Comparison of ENCODE assay signal across 33 cellular contexts in genomic region chrX:125096870-125097269, GRCh38.
"Had no signal": no experiment of that assay in that cellular context is flagged by ENCODE, and none has a peak within 500 bp of the region (broad histone marks: within the 10 kb centered on the region; RNA-seq: fewer than 3 reads in every experiment).

No MANE protein-coding gene starts in this region.

- DNase-seq: activated effector memory CD4-positive, alpha-beta T cell treated with anti-CD3 and anti-CD28 coated beads, Interleukin-2, amount 50 U/mL, for 16 hours; activated effector memory CD4-positive, alpha-beta T cell treated with Interleukin-2 at 50 U/mL for 16 hours; activated gamma-delta T cell; activated gamma-delta T cell treated with Interleukin-2 at 50 U/mL for 16 hours; activated naive CD4-positive, alpha-beta T cell; activated naive CD4-positive, alpha-beta T cell treated with anti-CD3 and anti-CD28 coated beads for 36 hours; activated naive CD4-positive, alpha-beta T cell treated with anti-CD3 and anti-CD28 coated beads, Interleukin-2, amount 10 ng/mL, durations not matched to agents 7 days and 5 days; activated naive CD4-positive, alpha-beta T cell treated with anti-CD3 and anti-CD28 coated beads, Interleukin-2, amount 50 U/mL, for 16 hours; activated naive CD4-positive, alpha-beta T cell treated with Interleukin-2 at 50 U/mL for 16 hours; activated naive CD8-positive, alpha-beta T cell treated with anti-CD3 and anti-CD28 coated beads for 36 hours; activated naive CD8-positive, alpha-beta T cell treated with anti-CD3 and anti-CD28 coated beads, Interleukin-2, amount 10 ng/mL, durations not matched to agents 7 days and 5 days; activated naive CD8-positive, alpha-beta T cell treated with anti-CD3 and anti-CD28 coated beads, Interleukin-2, amount 50 U/mL, for 24 hours; activated T-cell treated with anti-CD3 and anti-CD28 coated beads, Interleukin-2, amount 50 U/mL, for 1 hour; activated T-cell treated with anti-CD3 and anti-CD28 coated beads, Interleukin-2, amount 50 U/mL, for 24 hours; activated T-cell treated with anti-CD3 and anti-CD28 coated beads, Interleukin-2, amount 50 U/mL, for 4 hours; activated T-cell treated with anti-CD3 and anti-CD28 coated beads, Interleukin-2, amount 50 U/mL, for 48 hours; activated T-cell treated with anti-CD3 and anti-CD28 coated beads, Interleukin-2, amount 50 U/mL, for 72 hours; adrenal gland; amniotic stem cell; amygdala; anterior cingulate cortex; aorta; body of pancreas; brain microvascular endothelial cell; caudate nucleus; central memory CD4-positive, alpha-beta T cell; cerebellar nuclear complex had no signal

- H3K27me3 ChIP-seq: adrenal gland, ascending aorta, body of pancreas, brain microvascular endothelial cell, breast epithelium, cardiac muscle cell had no signal

- H3K4me1 ChIP-seq: adrenal gland, ascending aorta, body of pancreas, breast epithelium had no signal

- H3K9me3 ChIP-seq: adrenal gland, ascending aorta, body of pancreas, breast epithelium had no signal

- H3K36me3 ChIP-seq: adrenal gland, ascending aorta, brain microvascular endothelial cell, breast epithelium, cardiac muscle cell had no signal

- ATAC-seq: activated naive CD4-positive, alpha-beta T cell treated with anti-CD3 and anti-CD28 coated beads, Interleukin-2, amount 50 U/mL, for 72 hours; activated naive CD8-positive, alpha-beta T cell treated with anti-CD3 and anti-CD28 coated beads, Interleukin-2, amount 50 U/mL, for 24 hours; activated T-cell treated with anti-CD3 and anti-CD28 coated beads, Interleukin-2, amount 50 U/mL, for 4 hours; activated T-cell treated with anti-CD3 and anti-CD28 coated beads, Interleukin-2, amount 50 U/mL, for 72 hours; activated T-helper 17 cell treated with anti-CD3 and anti-CD28 coated beads, Interleukin-2, amount 50 U/mL, for 72 hours; body of pancreas had no signal

- H3K4me3 ChIP-seq: adrenal gland, ascending aorta, body of pancreas, breast epithelium, cardiac muscle cell had no signal

- FAIRE-seq: bronchial epithelial cell had no signal

- H3K27ac ChIP-seq: adrenal gland, ascending aorta, body of pancreas, brain microvascular endothelial cell, breast epithelium, cardiac muscle cell had no signal
